15 cellular contexts compared by ENCODE assay signal in genomic region chr16:51429041-51429440, GRCh38.
DNase-seq lines count a peak whose midpoint lies in the region; ATAC-seq and TF ChIP-seq lines count a peak whose summit lies in the region.
"Had no signal": no experiment of that assay in that cellular context is flagged by ENCODE, and none has a peak within 500 bp of the region (broad histone marks: within the 10 kb centered on the region; RNA-seq: fewer than 3 reads in every experiment).

No MANE protein-coding gene starts in this region.

- no peak overlapping the region for H3K9ac ChIP-seq in neural progenitor cell
- no peak overlapping the region for H3K9ac ChIP-seq in smooth muscle cell (ENCODE audit: low read depth)

- no peak for ATAC-seq in mucosa of descending colon
- no peak for ATAC-seq in WTC11
- ATAC-seq: GM23338 had no signal

- H3K4me3 ChIP-seq in astrocyte of the spinal cord (ENCODE audit: low read depth, low read length) (no peak overlapping the region), neural progenitor cell (no peak overlapping the region), smooth muscle cell (no peak overlapping the region), mucosa of descending colon (no peak overlapping the region)
- H3K4me3 ChIP-seq: GM23338 had no signal

- peak overlapping the region; percentile 44 for H3K27ac ChIP-seq in neural progenitor cell
- no peak overlapping the region for H3K27ac ChIP-seq in smooth muscle cell (ENCODE audit: low read depth)
- no peak overlapping the region for H3K27ac ChIP-seq in caudate nucleus (ENCODE audit: low read depth, low read length)
- H3K27ac ChIP-seq: C4-2B had no signal

- no peaks in the 10 kb centered on the region for H3K36me3 ChIP-seq in neural progenitor cell
- H3K36me3 ChIP-seq in smooth muscle cell (ENCODE audit: low read depth) = no peaks in the 10 kb centered on the region
- no peaks in the 10 kb centered on the region for H3K36me3 ChIP-seq in mucosa of descending colon (ENCODE audit: low read depth)

- H3K27ac Mint-ChIP-seq in neural progenitor cell (no peak overlapping the region), WTC11 (no peak overlapping the region)
- H3K27ac Mint-ChIP-seq: B cell; CD4-positive, alpha-beta memory T cell; GM23338 had no signal

- H3K27me3 ChIP-seq in neural progenitor cell (no peaks in the 10 kb centered on the region), smooth muscle cell (ENCODE audit: low read depth) (no peaks in the 10 kb centered on the region)

- H3F3A ChIP-seq in neural progenitor cell (ENCODE audit: low read depth) (peaks cover 27% of the 10 kb centered on the region), smooth muscle cell (ENCODE audit: low read depth) (no peaks in the 10 kb centered on the region)

- H2AFZ ChIP-seq in neural progenitor cell (replicated peaks) = no peak overlapping the region
- H2AFZ ChIP-seq in smooth muscle cell (ENCODE audit: low read depth) = no peak overlapping the region
- H2AFZ ChIP-seq: GM23338 had no signal

- H3K79me2 ChIP-seq in neural progenitor cell (ENCODE audit: low read depth) (no peaks in the 10 kb centered on the region), smooth muscle cell (ENCODE audit: low read depth) (no peaks in the 10 kb centered on the region)

- peaks cover 15% of the 10 kb centered on the region for H3K4me1 Mint-ChIP-seq in neural progenitor cell
- peaks cover 35% of the 10 kb centered on the region for H3K4me1 Mint-ChIP-seq in WTC11
- H3K4me1 Mint-ChIP-seq: B cell; CD4-positive, alpha-beta memory T cell had no signal

- no peak overlapping the region for H3K4me3 Mint-ChIP-seq in neural progenitor cell
- no peak overlapping the region for H3K4me3 Mint-ChIP-seq in WTC11
- H3K4me3 Mint-ChIP-seq: B cell; CD4-positive, alpha-beta memory T cell; GM23338; H9 had no signal

- no peak for TF ChIP-seq CTCF in astrocyte of the spinal cord (IDR thresholded peaks at IDR 0.05; ENCODE audit: low read depth, low read length)
- no peak for TF ChIP-seq CTCF in neural progenitor cell (IDR thresholded peaks at IDR 0.05)
- no peak for TF ChIP-seq CTCF in smooth muscle cell (IDR thresholded peaks at IDR 0.05; ENCODE audit: borderline replicate concordance, insufficient read depth, poor library complexity, severe bottlenecking)
- no peak for TF ChIP-seq CTCF in mucosa of descending colon (IDR thresholded peaks at IDR 0.05)
- TF ChIP-seq CTCF in WTC11 (IDR thresholded peaks at IDR 0.05) = no peak

- H3K9me3 ChIP-seq in neural progenitor cell (ENCODE audit: low read depth) = no peaks in the 10 kb centered on the region
- no peaks in the 10 kb centered on the region for H3K9me3 ChIP-seq in smooth muscle cell (replicated peaks; ENCODE audit: low read depth)
- no peaks in the 10 kb centered on the region for H3K9me3 ChIP-seq in mucosa of descending colon

- 50% methylated on average over 2 of the region's 2 CpGs for WGBS in smooth muscle cell (ENCODE audit: low lambda C conversion rate)

- H3K4me2 ChIP-seq in neural progenitor cell (no peak overlapping the region), smooth muscle cell (peak overlapping the region; percentile 6)
- H3K4me2 ChIP-seq: GM23338 had no signal

- H3K36me3 Mint-ChIP-seq in neural progenitor cell (no peaks in the 10 kb centered on the region), WTC11 (no peaks in the 10 kb centered on the region)
- H3K36me3 Mint-ChIP-seq: CD4-positive, alpha-beta memory T cell had no signal

- peak; percentile 2 for DNase-seq in MV-4-11 (lab: John Stamatoyannopoulos, UW)
- peak; percentile 26 for DNase-seq in astrocyte of the spinal cord (ENCODE audit: low read depth, low spot score)
- DNase-seq in neural progenitor cell (ENCODE audit: low spot score) = no peak
- no peak for DNase-seq in smooth muscle cell (lab: John Stamatoyannopoulos, UW; ENCODE audit: unreplicated experiment)
- DNase-seq in mucosa of descending colon = no peak
- DNase-seq in caudate nucleus (lab: John Stamatoyannopoulos, UW) = no peak
- no peak for DNase-seq in WTC11 (ENCODE audit: low spot score)
- DNase-seq: ACHN; CD4-positive, alpha-beta memory T cell; DMS79 treated with DMSO at 0.1 percent for 48 hours; EL; H9 had no signal

- H4K20me1 ChIP-seq in neural progenitor cell (ENCODE audit: low read depth) (no peaks in the 10 kb centered on the region), smooth muscle cell (ENCODE audit: low read depth) (no peaks in the 10 kb centered on the region)

- peaks cover 43% of the 10 kb centered on the region for H3K4me1 ChIP-seq in neural progenitor cell
- peaks cover 28% of the 10 kb centered on the region for H3K4me1 ChIP-seq in smooth muscle cell (ENCODE audit: low read depth)
- H3K4me1 ChIP-seq in mucosa of descending colon (ENCODE audit: low read depth) = no peaks in the 10 kb centered on the region

- in situ Hi-C loops in astrocyte of the spinal cord (cut with HindIII; ENCODE audit: low sequenced_read_pairs) = no loop called here

- intact Hi-C loops in mucosa of descending colon (cut with DNase I, micrococcal nuclease) = no loop called here

- H3K27me3 Mint-ChIP-seq in neural progenitor cell (ENCODE audit: insufficient read depth, low read depth) (no peaks in the 10 kb centered on the region), WTC11 (ENCODE audit: low read depth) (no peaks in the 10 kb centered on the region)
- H3K27me3 Mint-ChIP-seq: B cell had no signal

- POLR2A ChIA-PET in WTC11 (lab: Charles Lee) = interaction anchor here (0.8 kb wide), 1 partner anchor 194 kb away, joined by 3 read pairs; no protein-coding TSS in a partner anchor

- H3K9me3 Mint-ChIP-seq in neural progenitor cell (no peaks in the 10 kb centered on the region), WTC11 (no peaks in the 10 kb centered on the region)
- H3K9me3 Mint-ChIP-seq: GM23338, H9 had no signal

- CTCF ChIA-PET in WTC11 (lab: Charles Lee) = no interaction called here

TF ChIP-seq in WTC11, 78 proteins besides CTCF, POLR2A, EP300 and RAD21:
- no peak for TF ChIP-seq FOXK1 (CRISPR knock-in tag; IDR thresholded peaks at IDR 0.05)
- no peak for TF ChIP-seq ELF4 (CRISPR knock-in tag; IDR thresholded peaks at IDR 0.05; ENCODE audit: low read depth)
- TF ChIP-seq JUN (CRISPR knock-in tag; IDR thresholded peaks at IDR 0.05) = no peak

Comparison
In these comparisons a context has a peak if more than half of its experiments do, and no peak if none do; other contexts are left out.
1. DNase-seq: peak in MV-4-11 (single experiment) and astrocyte of the spinal cord (single experiment); none in neural progenitor cell (single experiment), smooth muscle cell (single experiment), mucosa of descending colon (0 of 3), caudate nucleus (0 of 61) and WTC11 (single experiment).